ENCODE assay signal across 9 cellular contexts in genomic region chr17:27247071-27247957, GRCh38. TPM values are rescaled to one million over a fixed set of nuclear protein-coding genes. Genes with fewer than 3 reads are reported as not detected.
DNase-seq lines count a peak whose midpoint lies in the region; ATAC-seq and TF ChIP-seq lines count a peak whose summit lies in the region.
"Had no signal": no experiment of that assay in that cellular context is flagged by ENCODE, and none has a peak within 500 bp of the region (broad histone marks: within the 10 kb centered on the region; RNA-seq: fewer than 3 reads in every experiment).

No MANE protein-coding gene starts in this region.

- H3K27me3 ChIP-seq in brain microvascular endothelial cell (replicated peaks) (no peaks in the 10 kb centered on the region), upper lobe of left lung (no peaks in the 10 kb centered on the region)

- no peaks in the 10 kb centered on the region for H3K36me3 ChIP-seq in brain microvascular endothelial cell (replicated peaks)
- H3K36me3 ChIP-seq in upper lobe of left lung, result no peaks in the 10 kb centered on the region

- no peaks in the 10 kb centered on the region for H3K9me3 ChIP-seq in upper lobe of left lung

- no peaks in the 10 kb centered on the region for H3K9me3 Mint-ChIP-seq in activated naive CD4-positive, alpha-beta T cell treated with anti-CD3 and anti-CD28 coated beads, Interleukin-2, amount 50 U/mL, for 72 hours
- H3K9me3 Mint-ChIP-seq: activated B cell treated with CpG ODN at 0.5 μM for 24 hours; stimulated activated naive B cell treated with anti-CD40 and anti-IgM and Interleukin-4, amounts not matched to agents 10 μg/mL and 1 μg/mL and 100 μg/mL, for 72 hours had no signal

- TF ChIP-seq CTCF in brain microvascular endothelial cell (IDR thresholded peaks at IDR 0.05; ENCODE audit: low read depth, low read length, missing control alignments) (no peak), upper lobe of left lung (IDR thresholded peaks at IDR 0.05) (no peak)

- H3K4me1 ChIP-seq in upper lobe of left lung, result peaks cover 48 to 61% (median 56%) of the 10 kb centered on the region in 4 donors

- H3K27ac Mint-ChIP-seq in activated naive CD4-positive, alpha-beta T cell treated with anti-CD3 and anti-CD28 coated beads, Interleukin-2, amount 50 U/mL, for 72 hours, result no peak overlapping the region
- H3K27ac Mint-ChIP-seq: activated B cell treated with CpG ODN at 0.5 μM for 24 hours; stimulated activated naive B cell treated with anti-CD40 and anti-IgM and Interleukin-4, amounts not matched to agents 10 μg/mL and 1 μg/mL and 100 μg/mL, for 72 hours had no signal

- TF ChIP-seq EP300 in upper lobe of left lung (IDR thresholded peaks at IDR 0.05), result peak in 2 of 4 donors; percentile 45 to 94

- DNase-seq in NCI-H1105 (lab: John Stamatoyannopoulos, UW) (peak; percentile 36), brain microvascular endothelial cell (peak; percentile 80), kidney glomerular epithelial cell (lab: John Stamatoyannopoulos, UW) (peak; percentile 33), upper lobe of left lung (peak in 1 of 2 donors; percentile 74)
- DNase-seq in activated naive CD4-positive, alpha-beta T cell treated with anti-CD3 and anti-CD28 coated beads, Interleukin-2, amount 50 U/mL, for 72 hours (ENCODE audit: low spot score in 2 of 2), result no peak
- no peak for DNase-seq in stimulated activated CD4-positive, alpha-beta T cell treated with anti-CD3 and anti-CD28 coated beads, Interleukin-2, amount 100 ng/mL, for 24 hours
- DNase-seq: activated B cell treated with CpG ODN at 0.5 μM for 24 hours; stimulated activated naive B cell treated with anti-CD40 and anti-IgM and Interleukin-4, amounts not matched to agents 10 μg/mL and 1 μg/mL and 100 μg/mL, for 72 hours had no signal

- H3K27ac ChIP-seq in brain microvascular endothelial cell (peak overlapping the region; percentile 74), upper lobe of left lung (peak overlapping the region; percentile 84 to 92 (median 84))

- TF ChIP-seq POLR2A in upper lobe of left lung (IDR thresholded peaks at IDR 0.05), result no peak

- ATAC-seq in upper lobe of left lung (ENCODE audit: low FRiP score in 2 of 2) (peak; percentile 38 to 56), HG02884 (IDR thresholded peaks at IDR 0.05; ENCODE audit: unreplicated experiment) (no peak)
- ATAC-seq in activated naive CD4-positive, alpha-beta T cell treated with anti-CD3 and anti-CD28 coated beads, Interleukin-2, amount 50 U/mL, for 72 hours, result no peak
- ATAC-seq: stimulated activated naive B cell treated with anti-CD40 and anti-IgM and Interleukin-4, amounts not matched to agents 10 μg/mL and 1 μg/mL and 100 μg/mL, for 72 hours had no signal

- H3K36me3 Mint-ChIP-seq in activated naive CD4-positive, alpha-beta T cell treated with anti-CD3 and anti-CD28 coated beads, Interleukin-2, amount 50 U/mL, for 72 hours, result no peaks in the 10 kb centered on the region

- in situ Hi-C loops in brain microvascular endothelial cell (cut with HindIII; ENCODE audit: low pct_ligation_motif_present, low sequenced_read_pairs), result loop anchor here (25.0 kb wide), 1 partner anchor 90 kb away; no protein-coding TSS in a partner anchor

- no peak overlapping the region for H3K4me3 ChIP-seq in brain microvascular endothelial cell (ENCODE audit: low read depth, low read length)
- H3K4me3 ChIP-seq in upper lobe of left lung, result no peak overlapping the region

- WGBS in upper lobe of left lung, 2 donors, result 27 to 31% methylated on average over 5 to 6 of the region's 7 CpGs

RNA-seq across cellular contexts. Expression of gene WSB1, which starts 46.6 kb away (rescaled TPM):
- total RNA-seq in upper lobe of left lung, result 100 to 1,000 TPM; 261 to 514 (median 328) TPM
- total RNA-seq in activated naive CD4-positive, alpha-beta T cell treated with anti-CD3 and anti-CD28 coated beads, Interleukin-2, amount 50 U/mL, for 72 hours, result 100 to 1,000 TPM; 181 to 211 TPM

Comparison
In these comparisons a context has a peak if more than half of its experiments do, and no peak if none do; other contexts are left out.
1. DNase-seq: peak in NCI-H1105 (single experiment), brain microvascular endothelial cell (single experiment) and kidney glomerular epithelial cell (single experiment); none in activated naive CD4-positive, alpha-beta T cell treated with anti-CD3 and anti-CD28 coated beads, Interleukin-2, amount 50 U/mL, for 72 hours (0 of 2) and stimulated activated CD4-positive, alpha-beta T cell treated with anti-CD3 and anti-CD28 coated beads, Interleukin-2, amount 100 ng/mL, for 24 hours (0 of 2).
2. ATAC-seq: peak in upper lobe of left lung (2 of 2); none in activated naive CD4-positive, alpha-beta T cell treated with anti-CD3 and anti-CD28 coated beads, Interleukin-2, amount 50 U/mL, for 72 hours (0 of 2) and HG02884 (single experiment).